In the genomic region with DNA sequence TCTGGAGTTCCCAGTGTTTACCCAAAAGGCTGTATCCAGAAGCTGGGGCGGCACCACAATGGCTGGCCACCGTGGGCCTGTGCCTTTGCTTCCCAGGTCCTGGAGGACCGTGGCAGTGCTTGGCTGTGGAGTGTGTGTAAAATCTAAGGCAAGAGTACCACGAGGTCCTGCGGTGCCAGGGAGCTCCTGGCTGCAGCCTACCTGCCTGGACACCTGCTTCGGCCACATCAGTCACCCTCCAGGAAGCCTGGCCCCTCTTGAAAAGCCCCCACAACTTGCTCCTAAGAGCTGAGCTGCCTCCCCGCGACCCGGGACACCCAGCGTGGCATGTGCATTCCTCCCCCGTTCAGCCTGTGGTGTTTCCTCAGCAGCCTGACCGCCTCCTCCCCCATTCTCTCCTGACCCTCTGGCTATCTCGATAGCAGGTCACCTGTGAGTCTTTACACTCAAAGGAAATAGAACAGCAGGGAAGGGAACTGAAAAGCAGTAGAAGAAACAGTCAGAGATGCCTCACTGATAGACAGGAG, we compare ENCODE assay signal across 13 cellular contexts. TPM values are rescaled to one million over a fixed set of nuclear protein-coding genes. Genes with fewer than 3 reads are reported as not detected.
A peak's percentile ranks its signal among the peaks of the same experiment; 100 is the strongest.
DNase-seq lines count a peak whose midpoint lies in the region; ATAC-seq and TF ChIP-seq lines count a peak whose summit lies in the region.
"Had no signal": no experiment of that assay in that cellular context is flagged by ENCODE, and none has a peak within 500 bp of the region (broad histone marks: within the 10 kb centered on the region; RNA-seq: fewer than 3 reads in every experiment).

No MANE protein-coding gene starts in this region.

- no peaks in the 10 kb centered on the region for H3K27me3 ChIP-seq in left lung

- intact Hi-C loops in left lung (cut with DNase I), result no loop called here

- peak overlapping the region; percentile 3 for H3K27ac Mint-ChIP-seq in activated T-cell treated with anti-CD3 and anti-CD28 coated beads, Interleukin-2, amount 50 U/mL, for 72 hours
- H3K27ac Mint-ChIP-seq in activated naive CD8-positive, alpha-beta T cell treated with anti-CD3 and anti-CD28 coated beads, Interleukin-2, amount 50 U/mL, for 24 hours, result peak overlapping the region; percentile 64

- H3K4me3 Mint-ChIP-seq in activated T-cell treated with anti-CD3 and anti-CD28 coated beads, Interleukin-2, amount 50 U/mL, for 72 hours, result no peak overlapping the region
- H3K4me3 Mint-ChIP-seq in activated naive CD8-positive, alpha-beta T cell treated with anti-CD3 and anti-CD28 coated beads, Interleukin-2, amount 50 U/mL, for 24 hours, result no peak overlapping the region
- H3K4me3 Mint-ChIP-seq: activated naive CD4-positive, alpha-beta T cell treated with anti-CD3 and anti-CD28 coated beads, Interleukin-2, amount 50 U/mL, for 24 hours had no signal

- no peak for ATAC-seq in activated T-cell treated with anti-CD3 and anti-CD28 coated beads, Interleukin-2, amount 50 U/mL, for 72 hours (replicated peaks in 1 of 2)
- no peak for ATAC-seq in activated naive CD8-positive, alpha-beta T cell treated with anti-CD3 and anti-CD28 coated beads, Interleukin-2, amount 50 U/mL, for 24 hours
- ATAC-seq in left lung (no peak), HG02642 (IDR thresholded peaks at IDR 0.05; ENCODE audit: poor library complexity, unreplicated experiment) (no peak)
- ATAC-seq: activated CD4-positive, CD25-positive, alpha-beta regulatory T cell treated with anti-CD3 and anti-CD28 coated beads, Interleukin-2, amount 50 U/mL, for 24 hours had no signal

- peaks cover 22 to 62% of the 10 kb centered on the region in 2 donors for H3K4me1 ChIP-seq in left lung

- peaks cover 16% of the 10 kb centered on the region for H3K4me1 Mint-ChIP-seq in activated T-cell treated with anti-CD3 and anti-CD28 coated beads, Interleukin-2, amount 50 U/mL, for 72 hours (ENCODE audit: low read depth)
- peaks cover 9% of the 10 kb centered on the region for H3K4me1 Mint-ChIP-seq in activated naive CD8-positive, alpha-beta T cell treated with anti-CD3 and anti-CD28 coated beads, Interleukin-2, amount 50 U/mL, for 24 hours
- H3K4me1 Mint-ChIP-seq: neural crest cell had no signal

- no peaks in the 10 kb centered on the region for H3K9me3 ChIP-seq in left lung

- H3K27ac ChIP-seq in left lung (peak overlapping the region; percentile 33 to 69), substantia nigra (ENCODE audit: low read depth, low read length, poor library complexity, severe bottlenecking) (peak overlapping the region; percentile 19)

- H3K36me3 ChIP-seq in left lung, result peaks cover 0 to 98% of the 10 kb centered on the region in 2 donors

- H3K27me3 Mint-ChIP-seq in activated T-cell treated with anti-CD3 and anti-CD28 coated beads, Interleukin-2, amount 50 U/mL, for 72 hours (ENCODE audit: low read depth), result no peaks in the 10 kb centered on the region
- H3K27me3 Mint-ChIP-seq in activated naive CD8-positive, alpha-beta T cell treated with anti-CD3 and anti-CD28 coated beads, Interleukin-2, amount 50 U/mL, for 24 hours, result no peaks in the 10 kb centered on the region
- H3K27me3 Mint-ChIP-seq: activated naive CD4-positive, alpha-beta T cell treated with anti-CD3 and anti-CD28 coated beads, Interleukin-2, amount 50 U/mL, for 24 hours had no signal

- no peak overlapping the region for H3K4me3 ChIP-seq in left lung

- H3K36me3 Mint-ChIP-seq in activated T-cell treated with anti-CD3 and anti-CD28 coated beads, Interleukin-2, amount 50 U/mL, for 72 hours (ENCODE audit: insufficient read depth in 2 of 2), result peaks cover 9 to 11% of the 10 kb centered on the region in 2 donors
- peaks cover 15% of the 10 kb centered on the region for H3K36me3 Mint-ChIP-seq in activated naive CD8-positive, alpha-beta T cell treated with anti-CD3 and anti-CD28 coated beads, Interleukin-2, amount 50 U/mL, for 24 hours (ENCODE audit: low read depth)

- no peak for DNase-seq in activated T-cell treated with anti-CD3 and anti-CD28 coated beads, Interleukin-2, amount 50 U/mL, for 72 hours
- no peak for DNase-seq in activated T-cell treated with anti-CD3 and anti-CD28 coated beads for 4 hours
- DNase-seq in activated naive CD8-positive, alpha-beta T cell treated with anti-CD3 and anti-CD28 coated beads, Interleukin-2, amount 50 U/mL, for 24 hours, result no peak
- DNase-seq in left lung, result no peak
- DNase-seq in substantia nigra (lab: John Stamatoyannopoulos, UW), result no peak
- no peak for DNase-seq in activated CD8-positive, alpha-beta memory T cell treated with anti-CD3 and anti-CD28 coated beads, Interleukin-2, amount 50 U/mL, for 48 hours
- DNase-seq in T-helper 2 cell, result no peak
- DNase-seq: ACHN, NCI-H510A treated with DMSO at 0.1 percent for 48 hours had no signal

- no peak for TF ChIP-seq CTCF in left lung (IDR thresholded peaks at IDR 0.05)

- H3K9me3 Mint-ChIP-seq in activated T-cell treated with anti-CD3 and anti-CD28 coated beads, Interleukin-2, amount 50 U/mL, for 72 hours, result no peaks in the 10 kb centered on the region
- no peaks in the 10 kb centered on the region for H3K9me3 Mint-ChIP-seq in activated naive CD8-positive, alpha-beta T cell treated with anti-CD3 and anti-CD28 coated beads, Interleukin-2, amount 50 U/mL, for 24 hours
- H3K9me3 Mint-ChIP-seq: activated naive CD4-positive, alpha-beta T cell treated with anti-CD3 and anti-CD28 coated beads, Interleukin-2, amount 50 U/mL, for 24 hours; neural crest cell had no signal

RNA-seq across cellular contexts. Expression of a gene that starts 7.9 kb away (rescaled TPM):
- total RNA-seq in activated T-cell treated with anti-CD3 and anti-CD28 coated beads, Interleukin-2, amount 50 U/mL, for 72 hours, result 10 to 100 TPM; 10.3 to 12.0 TPM
- 10 to 100 TPM; 10.6 to 11.6 TPM for total RNA-seq in left lung

RNA-seq across cellular contexts. Expression of a gene that starts 25.3 kb away (rescaled TPM):
- 1 to 10 TPM; 1.2 to 1.7 TPM for total RNA-seq in activated T-cell treated with anti-CD3 and anti-CD28 coated beads, Interleukin-2, amount 50 U/mL, for 72 hours
- total RNA-seq in left lung, result 10 to 100 TPM; 33.8 to 55.4 TPM

Comparison
In these comparisons a context has a peak if more than half of its experiments do, and no peak if none do; other contexts are left out.
1. RNA of a gene that starts 25.3 kb away (total RNA-seq): 33.8 to 55.4 TPM in left lung; 1.2 to 1.7 TPM in activated T-cell treated with anti-CD3 and anti-CD28 coated beads, Interleukin-2, amount 50 U/mL, for 72 hours; every median in the first group is over 10 times any median in the second.